In genomic region chr11:115303304-115303703, GRCh38 we compare ENCODE assay signal across 22 cellular contexts.
DNase-seq lines count a peak whose midpoint lies in the region; ATAC-seq and TF ChIP-seq lines count a peak whose summit lies in the region.
"Had no signal": no experiment of that assay in that cellular context is flagged by ENCODE, and none has a peak within 500 bp of the region (broad histone marks: within the 10 kb centered on the region; RNA-seq: fewer than 3 reads in every experiment).

No MANE protein-coding gene starts in this region.

- DNase-seq in SK-N-SH = no peak
- DNase-seq in mucosa of descending colon = no peak
- DNase-seq in smooth muscle cell (lab: John Stamatoyannopoulos, UW; ENCODE audit: unreplicated experiment) = no peak
- DNase-seq in DMS79 treated with DMSO at 0.1 percent for 48 hours (lab: John Stamatoyannopoulos, UW) = no peak
- DNase-seq in right lobe of liver = no peak
- no peak for DNase-seq in left lung
- DNase-seq: CD4-positive, alpha-beta T cell; COR-L47; GDM1; HCEC 1CT; NCI-H1105; NCI-H1436 treated with DMSO at 0.1 percent for 48 hours; NCI-H187 treated with DMSO at 0.1 percent for 48 hours; NCI-H2107; NCI-H446 treated with DMSO at 0.1 percent for 48 hours; PC-9; SJCRH30; T-helper 1 cell had no signal

- no peak for TF ChIP-seq CTCF in SK-N-SH (IDR thresholded peaks at IDR 0.05)
- TF ChIP-seq CTCF in OCI-LY3 (IDR thresholded peaks at IDR 0.05; ENCODE audit: low read depth, low read length) = peak; percentile 25; the same call in 1 of the 2 replicates
- TF ChIP-seq CTCF in mucosa of descending colon (IDR thresholded peaks at IDR 0.05) = no peak
- no peak for TF ChIP-seq CTCF in smooth muscle cell (IDR thresholded peaks at IDR 0.05; ENCODE audit: borderline replicate concordance, insufficient read depth, poor library complexity, severe bottlenecking)
- TF ChIP-seq CTCF in right lobe of liver (IDR thresholded peaks at IDR 0.05) = no peak
- TF ChIP-seq CTCF in left lung (IDR thresholded peaks at IDR 0.05) = no peak

- CTCF ChIA-PET in SK-N-SH (lab: Yijun Ruan, JAX) = interaction anchor here (1.0 to 1.2 kb wide), 2 partner anchors 20 to 25 kb away, joined by 3 read pairs; no protein-coding TSS in a partner anchor

- H3K79me2 ChIP-seq in SK-N-SH (ENCODE audit: insufficient read depth) (no peaks in the 10 kb centered on the region), OCI-LY3 (ENCODE audit: low read length) (no peaks in the 10 kb centered on the region), smooth muscle cell (ENCODE audit: low read depth) (no peaks in the 10 kb centered on the region)

- TF ChIP-seq RAD21 in SK-N-SH (IDR thresholded peaks at IDR 0.05; ENCODE audit: low read length) = no peak

- H3K36me3 ChIP-seq in SK-N-SH (replicated peaks in 1 of 2; ENCODE audit: control insufficient read depth in 1 of 2, insufficient read depth in 2 of 2, low read length in 1 of 2) = no peaks in the 10 kb centered on the region
- H3K36me3 ChIP-seq in OCI-LY3 (replicated peaks; ENCODE audit: low read depth, low read length) = no peaks in the 10 kb centered on the region
- H3K36me3 ChIP-seq in mucosa of descending colon (ENCODE audit: low read depth) = no peaks in the 10 kb centered on the region
- H3K36me3 ChIP-seq in smooth muscle cell (ENCODE audit: low read depth) = no peaks in the 10 kb centered on the region
- no peaks in the 10 kb centered on the region for H3K36me3 ChIP-seq in right lobe of liver
- no peaks in the 10 kb centered on the region for H3K36me3 ChIP-seq in left lung
- H3K36me3 ChIP-seq: BLaER1, SJCRH30 had no signal

- H3K9ac ChIP-seq in SK-N-SH (no peak overlapping the region), OCI-LY3 (ENCODE audit: low read length) (no peak overlapping the region), smooth muscle cell (ENCODE audit: low read depth) (no peak overlapping the region)
- H3K9ac ChIP-seq: BLaER1 had no signal

- no peaks in the 10 kb centered on the region for H3K9me3 ChIP-seq in SK-N-SH
- H3K9me3 ChIP-seq in OCI-LY3 (ENCODE audit: insufficient read depth, low read length) = no peaks in the 10 kb centered on the region
- no peaks in the 10 kb centered on the region for H3K9me3 ChIP-seq in mucosa of descending colon
- H3K9me3 ChIP-seq in smooth muscle cell (replicated peaks; ENCODE audit: low read depth) = no peaks in the 10 kb centered on the region
- no peaks in the 10 kb centered on the region for H3K9me3 ChIP-seq in right lobe of liver
- H3K9me3 ChIP-seq in left lung = no peaks in the 10 kb centered on the region
- H3K9me3 ChIP-seq: BLaER1, SJCRH30 had no signal

- no peak overlapping the region for H2AFZ ChIP-seq in SK-N-SH (ENCODE audit: low read depth)
- H2AFZ ChIP-seq in OCI-LY3 (ENCODE audit: low read depth, low read length) = no peak overlapping the region
- no peak overlapping the region for H2AFZ ChIP-seq in smooth muscle cell (ENCODE audit: low read depth)
- H2AFZ ChIP-seq: PC-9 had no signal

- 57% methylated on average over 4 of the region's 4 CpGs for WGBS in SK-N-SH (ENCODE audit: low lambda C conversion rate)
- WGBS in smooth muscle cell (ENCODE audit: low lambda C conversion rate) = 69% methylated on average over 4 of the region's 4 CpGs
- WGBS in right lobe of liver (ENCODE audit: insufficient coverage, low coverage, low lambda C conversion rate, missing lambda C conversion rate) = 57% methylated on average over 4 of the region's 4 CpGs

- H4K20me1 ChIP-seq in SK-N-SH (ENCODE audit: insufficient read depth) = no peaks in the 10 kb centered on the region
- H4K20me1 ChIP-seq in OCI-LY3 (ENCODE audit: insufficient read depth, low read length) = no peaks in the 10 kb centered on the region
- H4K20me1 ChIP-seq in smooth muscle cell (ENCODE audit: low read depth) = peaks cover 8% of the 10 kb centered on the region
- H4K20me1 ChIP-seq: BLaER1 had no signal

- H3K27ac ChIP-seq in SK-N-SH (ENCODE audit: low read depth in 2 of 2, low read length in 1 of 2) (peak overlapping the region in 1 of 2 experiments; percentile 82; a peak in 2 of 4 replicates), OCI-LY3 (ENCODE audit: low read length) (no peak overlapping the region), smooth muscle cell (ENCODE audit: low read depth) (peak overlapping the region; percentile 7), right lobe of liver (no peak overlapping the region), left lung (no peak overlapping the region)
- H3K27ac ChIP-seq: BLaER1, PC-9, SJCRH30 had no signal

- peaks cover 0 to 27% of the 10 kb centered on the region in 2 experiments; a peak in 2 of 4 replicates for H3K4me1 ChIP-seq in SK-N-SH (ENCODE audit: control insufficient read depth in 1 of 2, insufficient read depth in 2 of 2, low read depth in 1 of 2, low read length in 1 of 2)
- no peaks in the 10 kb centered on the region for H3K4me1 ChIP-seq in OCI-LY3 (ENCODE audit: low read length)
- H3K4me1 ChIP-seq in mucosa of descending colon (ENCODE audit: low read depth) = no peaks in the 10 kb centered on the region
- H3K4me1 ChIP-seq in smooth muscle cell (ENCODE audit: low read depth) = peaks cover 17% of the 10 kb centered on the region
- H3K4me1 ChIP-seq in right lobe of liver = no peaks in the 10 kb centered on the region
- H3K4me1 ChIP-seq in left lung = no peaks in the 10 kb centered on the region
- H3K4me1 ChIP-seq: SJCRH30 had no signal

- TF ChIP-seq EP300 in SK-N-SH (IDR thresholded peaks at IDR 0.05; ENCODE audit: borderline replicate concordance in 1 of 2, low read depth in 1 of 2, low read length in 1 of 2) = no peak; a peak in 1 of 4 replicates

- no peaks in the 10 kb centered on the region for H3F3A ChIP-seq in SK-N-SH (replicated peaks; ENCODE audit: insufficient read depth)
- H3F3A ChIP-seq in smooth muscle cell (ENCODE audit: low read depth) = peaks cover 5% of the 10 kb centered on the region

- H3K9me2 ChIP-seq in SK-N-SH = no peaks in the 10 kb centered on the region; the same call in 1 of the 2 replicates

- H3K4me2 ChIP-seq in SK-N-SH (no peak overlapping the region), OCI-LY3 (ENCODE audit: low read length) (no peak overlapping the region), smooth muscle cell (peak overlapping the region; percentile 43)
- H3K4me2 ChIP-seq: BLaER1, PC-9 had no signal

- ATAC-seq in SK-N-SH treated with all-trans-retinoic acid at 6 μM for 48 hours (no peak), mucosa of descending colon (peak; percentile 51), right lobe of liver (no peak), left lung (no peak)
- ATAC-seq: Right ventricle myocardium inferior had no signal

- intact Hi-C loops in mucosa of descending colon (cut with DNase I, micrococcal nuclease) = no loop called here
- intact Hi-C loops in right lobe of liver (cut with DNase I) = no loop called here
- intact Hi-C loops in left lung (cut with DNase I) = no loop called here

- POLR2A ChIA-PET in SK-N-SH (lab: Yijun Ruan, JAX) = no interaction called here

- TF ChIP-seq POLR2A in right lobe of liver (IDR thresholded peaks at IDR 0.05) = no peak

- H3K27me3 ChIP-seq in SK-N-SH (ENCODE audit: insufficient read depth) = no peaks in the 10 kb centered on the region
- H3K27me3 ChIP-seq in OCI-LY3 (ENCODE audit: low read depth, low read length) = peaks cover 57% of the 10 kb centered on the region
- H3K27me3 ChIP-seq in smooth muscle cell (ENCODE audit: low read depth) = no peaks in the 10 kb centered on the region
- no peaks in the 10 kb centered on the region for H3K27me3 ChIP-seq in right lobe of liver
- H3K27me3 ChIP-seq in left lung = no peaks in the 10 kb centered on the region
- H3K27me3 ChIP-seq: BLaER1, SJCRH30 had no signal

- no peak overlapping the region for H3K4me3 ChIP-seq in SK-N-SH (ENCODE audit: low read depth in 2 of 2, low read length in 1 of 2)
- H3K4me3 ChIP-seq in OCI-LY3 (ENCODE audit: low read length) = no peak overlapping the region
- H3K4me3 ChIP-seq in mucosa of descending colon = no peak overlapping the region
- H3K4me3 ChIP-seq in smooth muscle cell = no peak overlapping the region
- H3K4me3 ChIP-seq in right lobe of liver = no peak overlapping the region
- H3K4me3 ChIP-seq in left lung = no peak overlapping the region
- H3K4me3 ChIP-seq: BLaER1, PC-9, SJCRH30 had no signal

TF ChIP-seq in SK-N-SH, 30 proteins besides CTCF, POLR2A, EP300 and RAD21:
- TF ChIP-seq RCOR1 (IDR thresholded peaks at IDR 0.05; ENCODE audit: low read length) (peak; percentile 19; the same call in 1 of the 2 replicates), ZBTB33 (IDR thresholded peaks at IDR 0.05; ENCODE audit: borderline replicate concordance, low read depth) (no peak)

TF ChIP-seq in SK-N-SH treated with all-trans-retinoic acid at 6 μM for 48 hours, 23 proteins besides CTCF, POLR2A, EP300 and RAD21 (continues in another document):
- no peak for TF ChIP-seq RARB (CRISPR knock-in tag; IDR thresholded peaks at IDR 0.05)
- TF ChIP-seq ZNF565 (CRISPR knock-in tag; conservative IDR thresholded peaks at IDR 0.05; ENCODE audit: low read depth) = no peak
- no peak for TF ChIP-seq CSDC2 (CRISPR knock-in tag; IDR thresholded peaks at IDR 0.05)
- no peak for TF ChIP-seq ESRRG (CRISPR knock-in tag; IDR thresholded peaks at IDR 0.05)
- no peak for TF ChIP-seq TCF4 (CRISPR knock-in tag; IDR thresholded peaks at IDR 0.05; ENCODE audit: borderline replicate concordance)
- no peak for TF ChIP-seq TSHZ2 (CRISPR knock-in tag; IDR thresholded peaks at IDR 0.05)
- TF ChIP-seq SNAI2 (CRISPR knock-in tag; IDR thresholded peaks at IDR 0.05) = no peak
- no peak for TF ChIP-seq ZFP30 (CRISPR knock-in tag; IDR thresholded peaks at IDR 0.05)
